ENCODE assay signal across 19 cellular contexts in genomic region chr3:174202146-174202545, GRCh38.
DNase-seq lines count a peak whose midpoint lies in the region; TF ChIP-seq lines count a peak whose summit lies in the region.
"Had no signal": no experiment of that assay in that cellular context is flagged by ENCODE, and none has a peak within 500 bp of the region (broad histone marks: within the 10 kb centered on the region; RNA-seq: fewer than 3 reads in every experiment).

No MANE protein-coding gene starts in this region.

- peak overlapping the region; percentile 69 for H3K27ac ChIP-seq in left ventricle myocardium inferior (replicated peaks)
- H3K27ac ChIP-seq in Peyer's patch, result no peak overlapping the region
- H3K27ac ChIP-seq: body of pancreas, C4-2B, KMS-11, parathyroid adenoma, RWPE1, sigmoid colon, WERI-Rb-1 had no signal

- no peaks in the 10 kb centered on the region for H3K36me3 Mint-ChIP-seq in activated T-cell treated with anti-CD3 and anti-CD28 coated beads, Interleukin-2, amount 50 U/mL, for 24 hours (ENCODE audit: low read depth)
- H3K36me3 Mint-ChIP-seq: activated naive CD8-positive, alpha-beta T cell; mesothelial cell of epicardium; natural killer cell had no signal

- H3K4me3 ChIP-seq in left ventricle myocardium inferior (no peak overlapping the region), Peyer's patch (no peak overlapping the region)
- H3K4me3 ChIP-seq: body of pancreas, sigmoid colon had no signal

- DNase-seq in COR-L47 (lab: John Stamatoyannopoulos, UW) (peak; percentile 83), NCI-H146 (lab: John Stamatoyannopoulos, UW) (peak; percentile 94), NCI-H82 treated with DMSO at 0.1 percent for 48 hours (lab: John Stamatoyannopoulos, UW; ENCODE audit: unreplicated experiment) (peak; percentile 29), left ventricle myocardium inferior (no peak), Kasumi-1 (lab: John Stamatoyannopoulos, UW) (no peak), Peyer's patch (no peak)
- DNase-seq in activated T-cell treated with anti-CD3 and anti-CD28 coated beads, Interleukin-2, amount 50 U/mL, for 24 hours, result no peak
- DNase-seq: activated CD8-positive, alpha-beta memory T cell treated with anti-CD3 and anti-CD28 coated beads, Interleukin-2, amount 50 U/mL, for 4 hours; body of pancreas; natural killer cell; sigmoid colon; WERI-Rb-1 had no signal

- H3K36me3 ChIP-seq in left ventricle myocardium inferior, result no peaks in the 10 kb centered on the region
- no peaks in the 10 kb centered on the region for H3K36me3 ChIP-seq in Peyer's patch
- H3K36me3 ChIP-seq: sigmoid colon, WERI-Rb-1 had no signal

- no peaks in the 10 kb centered on the region for H3K27me3 Mint-ChIP-seq in activated T-cell treated with anti-CD3 and anti-CD28 coated beads, Interleukin-2, amount 50 U/mL, for 24 hours
- H3K27me3 Mint-ChIP-seq: activated naive CD8-positive, alpha-beta T cell had no signal

- H3K4me1 ChIP-seq in left ventricle myocardium inferior (peaks cover 19% of the 10 kb centered on the region), Peyer's patch (no peaks in the 10 kb centered on the region)
- H3K4me1 ChIP-seq: body of pancreas, parathyroid adenoma, sigmoid colon had no signal

- TF ChIP-seq CTCF in left ventricle myocardium inferior (IDR thresholded peaks at IDR 0.05; ENCODE audit: borderline replicate concordance), result no peak
- no peak for TF ChIP-seq CTCF in Peyer's patch (IDR thresholded peaks at IDR 0.05)

- H3K27ac Mint-ChIP-seq in activated T-cell treated with anti-CD3 and anti-CD28 coated beads, Interleukin-2, amount 50 U/mL, for 24 hours, result no peak overlapping the region
- H3K27ac Mint-ChIP-seq: activated naive CD8-positive, alpha-beta T cell; activated T-helper 2 cell treated with anti-CD3 and anti-CD28 coated beads, Interferon-gamma antibody, Interleukin-2, Interleukin-4, amounts not matched to agents 10 μg/mL and 5 μg/mL and 100 μg/mL, durations not matched to agents 14 hours and 24 hours and 36 hours; mesothelial cell of epicardium; natural killer cell had no signal

- intact Hi-C loops in left ventricle myocardium inferior (cut with micrococcal nuclease), result no loop called here

- H3K9me3 ChIP-seq in left ventricle myocardium inferior (replicated peaks), result no peaks in the 10 kb centered on the region
- H3K9me3 ChIP-seq in Peyer's patch, result no peaks in the 10 kb centered on the region
- H3K9me3 ChIP-seq: body of pancreas, sigmoid colon had no signal

- no peak for TF ChIP-seq POLR2A in Peyer's patch (IDR thresholded peaks at IDR 0.05)

- H3K27me3 ChIP-seq in left ventricle myocardium inferior (ENCODE audit: low read depth) (no peaks in the 10 kb centered on the region), Peyer's patch (no peaks in the 10 kb centered on the region)
- H3K27me3 ChIP-seq: body of pancreas, sigmoid colon had no signal

- no peaks in the 10 kb centered on the region for H3K4me1 Mint-ChIP-seq in activated T-cell treated with anti-CD3 and anti-CD28 coated beads, Interleukin-2, amount 50 U/mL, for 24 hours (ENCODE audit: low read depth)
- H3K4me1 Mint-ChIP-seq: natural killer cell had no signal

- H3K4me3 Mint-ChIP-seq in activated T-cell treated with anti-CD3 and anti-CD28 coated beads, Interleukin-2, amount 50 U/mL, for 24 hours, result no peak overlapping the region
- H3K4me3 Mint-ChIP-seq: activated naive CD8-positive, alpha-beta T cell; mesothelial cell of epicardium; natural killer cell had no signal

- no peaks in the 10 kb centered on the region for H3K9me3 Mint-ChIP-seq in activated T-cell treated with anti-CD3 and anti-CD28 coated beads, Interleukin-2, amount 50 U/mL, for 24 hours
- H3K9me3 Mint-ChIP-seq: activated T-helper 2 cell treated with anti-CD3 and anti-CD28 coated beads, Interferon-gamma antibody, Interleukin-2, Interleukin-4, amounts not matched to agents 10 μg/mL and 5 μg/mL and 100 μg/mL, durations not matched to agents 14 hours and 24 hours and 36 hours; mesothelial cell of epicardium had no signal

Comparison
In these comparisons a context has a peak if more than half of its experiments do, and no peak if none do; other contexts are left out.
1. DNase-seq: peak in COR-L47 (single experiment), NCI-H146 (single experiment) and NCI-H82 treated with DMSO at 0.1 percent for 48 hours (single experiment); none in left ventricle myocardium inferior (single experiment), Kasumi-1 (0 of 2), Peyer's patch (0 of 3) and activated T-cell treated with anti-CD3 and anti-CD28 coated beads, Interleukin-2, amount 50 U/mL, for 24 hours (single experiment).